ENCODE assay signal across 8 cellular contexts in genomic region chr5:91383956-91384300, GRCh38. TPM values are rescaled to one million over a fixed set of nuclear protein-coding genes. Genes with fewer than 3 reads are reported as not detected.
DNase-seq lines count a peak whose midpoint lies in the region; ATAC-seq and TF ChIP-seq lines count a peak whose summit lies in the region.

No MANE protein-coding gene starts in this region.

- H2AFZ ChIP-seq in HCT116 (ENCODE audit: low read depth, low read length, poor library complexity, severe bottlenecking) (no peak overlapping the region), parathyroid adenoma (peak overlapping the region; percentile 79)

- H3K9me3 ChIP-seq in HCT116 (ENCODE audit: control insufficient read depth in 1 of 2, insufficient read depth in 1 of 2, low read depth in 1 of 2, low read length in 2 of 2) (no peaks in the 10 kb centered on the region), parathyroid adenoma (ENCODE audit: control insufficient read depth, low read length) (no peaks in the 10 kb centered on the region)

- TF ChIP-seq CTCF in BJ (IDR thresholded peaks at IDR 0.05; ENCODE audit: insufficient read depth, low read depth, low read length), result no peak
- TF ChIP-seq CTCF in HCT116 (IDR thresholded peaks at IDR 0.05 in 2 of 3, conservative IDR thresholded peaks at IDR 0.05 in 1 of 3; ENCODE audit: borderline replicate concordance in 1 of 3, insufficient read depth in 1 of 3, low read depth in 2 of 3, low read length in 2 of 3), result no peak
- TF ChIP-seq CTCF in VCaP (conservative IDR thresholded peaks at IDR 0.05), result no peak
- no peak for TF ChIP-seq CTCF in foreskin fibroblast (IDR thresholded peaks at IDR 0.05; ENCODE audit: low read depth, low read length)
- no peak for TF ChIP-seq CTCF in parathyroid adenoma (IDR thresholded peaks at IDR 0.05)

- ATAC-seq in HCT116 (no peak), HG03354 (IDR thresholded peaks at IDR 0.05; ENCODE audit: poor library complexity, severe bottlenecking, unreplicated experiment) (no peak), GM21723 (IDR thresholded peaks at IDR 0.05; ENCODE audit: unreplicated experiment) (no peak)

- CTCF ChIA-PET in BJ (lab: Yijun Ruan, JAX) (interaction anchor here (0.7 to 7.3 kb wide), 23 partner anchors 10 to 518 kb away, joined by 3 to 106 read pairs (median 11); no protein-coding TSS in a partner anchor), HCT116 (lab: Charles Lee) (interaction anchor here (0.6 to 5.3 kb wide), 11 partner anchors 36 to 1768 kb away, joined by 3 to 111 read pairs (median 11); no protein-coding TSS in a partner anchor)

- no peak for TF ChIP-seq RAD21 in HCT116 (IDR thresholded peaks at IDR 0.05; ENCODE audit: low read depth)

- RAD21 ChIA-PET in HCT116 (lab: Charles Lee; ENCODE audit: low non-redundant PET in 1 of 2, low total read pairs in 2 of 2, uncharacterized antibody in 2 of 2, unreplicated experiment in 2 of 2), result interaction anchor here (0.7 to 1.9 kb wide), 7 partner anchors 36 to 164 kb away, joined by 3 to 15 read pairs (median 5); no protein-coding TSS in a partner anchor

- H3K4me1 ChIP-seq in HCT116 (ENCODE audit: control insufficient read depth in 1 of 2, insufficient read depth in 2 of 2, low read length in 2 of 2), result peaks cover 9 to 21% of the 10 kb centered on the region in 2 experiments; a peak in 3 of 4 replicates
- peaks cover 7% of the 10 kb centered on the region for H3K4me1 ChIP-seq in parathyroid adenoma

- H3K27ac ChIP-seq in HCT116 (ENCODE audit: low read depth, low read length) (peak overlapping the region; percentile 93), VCaP (peak overlapping the region; percentile 98), parathyroid adenoma (peak overlapping the region; percentile 99)

- no peaks in the 10 kb centered on the region for H3K9me2 ChIP-seq in HCT116 (ENCODE audit: insufficient read depth)

- POLR2A ChIA-PET in BJ (lab: Charles Lee), result interaction anchor here (0.7 to 1.4 kb wide), 3 partner anchors 72 to 452 kb away, joined by 4 read pairs; no protein-coding TSS in a partner anchor
- POLR2A ChIA-PET in HCT116 (lab: Charles Lee), result interaction anchor here (0.7 to 2.0 kb wide), 28 partner anchors 13 to 522 kb away, joined by 3 to 16 read pairs (median 5); no protein-coding TSS in a partner anchor

- intact Hi-C loops in HCT116 (cut with micrococcal nuclease), result loop anchor here (1.0 to 10.0 kb wide), 4 partner anchors 69 to 519 kb away; no protein-coding TSS in a partner anchor

- DNase-seq in BJ (ENCODE audit: low read depth) (no peak), HCT116 (ENCODE audit: low read depth, low spot score) (no peak), foreskin fibroblast (peak in 1 of 2 donors; percentile 45), retina (no peak)

- H3K27me3 ChIP-seq in BJ (ENCODE audit: control insufficient read depth, insufficient read depth, low read length), result no peaks in the 10 kb centered on the region
- no peaks in the 10 kb centered on the region for H3K27me3 ChIP-seq in HCT116 (ENCODE audit: insufficient read depth, low read length)
- no peaks in the 10 kb centered on the region for H3K27me3 ChIP-seq in parathyroid adenoma (ENCODE audit: control insufficient read depth, insufficient read depth, low read length)

- H3K9ac ChIP-seq in HCT116 (ENCODE audit: low read length) (peak overlapping the region; percentile 89), parathyroid adenoma (peak overlapping the region; percentile 59)

- H3K4me2 ChIP-seq in HCT116 (ENCODE audit: low read length) (peak overlapping the region; percentile 82), parathyroid adenoma (ENCODE audit: low read length) (peak overlapping the region; percentile 99)

- H4K20me1 ChIP-seq in HCT116 (ENCODE audit: insufficient read depth), result no peaks in the 10 kb centered on the region

- H3K36me3 ChIP-seq in BJ (ENCODE audit: control insufficient read depth, insufficient read depth, low read length) (no peaks in the 10 kb centered on the region), HCT116 (ENCODE audit: control insufficient read depth in 1 of 2, insufficient read depth in 2 of 2, low read length in 2 of 2) (no peaks in the 10 kb centered on the region; a peak in 1 of 4 replicates), parathyroid adenoma (ENCODE audit: control insufficient read depth, insufficient read depth, low read length) (peaks cover 15% of the 10 kb centered on the region)

- H3K79me2 ChIP-seq in HCT116 (ENCODE audit: insufficient read depth, low read length), result peaks cover 39% of the 10 kb centered on the region
- peaks cover 14% of the 10 kb centered on the region for H3K79me2 ChIP-seq in parathyroid adenoma

- no peak for TF ChIP-seq POLR2A in HCT116 (IDR thresholded peaks at IDR 0.05; ENCODE audit: borderline replicate concordance, extremely low read depth, insufficient read depth, insufficient read length)

- BruUV-seq in HCT116 (replicated peaks; lab: Mats Ljungman, UMichigan), result no TSS peak

- H3K4me3 ChIP-seq in BJ (ENCODE audit: low read depth, low read length) (peak overlapping the region; percentile 64), HCT116 (replicated peaks in 1 of 2; ENCODE audit: low read depth in 1 of 2, low read length in 2 of 2) (peak overlapping the region; percentile 67 to 77), foreskin fibroblast (ENCODE audit: low read depth in 1 of 2, low read length in 2 of 2) (peak overlapping the region; percentile 74 to 77), parathyroid adenoma (ENCODE audit: low read depth, low read length) (peak overlapping the region; percentile 100)

TF ChIP-seq in HCT116, 20 proteins besides CTCF, POLR2A, EP300 and RAD21:
- peak; percentile 52 for TF ChIP-seq CEBPB (IDR thresholded peaks at IDR 0.05; ENCODE audit: low read depth)
- no peak for TF ChIP-seq CBX3 (IDR thresholded peaks at IDR 0.05; ENCODE audit: low read depth)

RNA-seq across cellular contexts. Expression of gene ARRDC3, which starts 0.8 kb away (rescaled TPM):
- polyA plus RNA-seq in BJ (2011; rRNA removed), result 20.7 and 37.4 TPM in 2 replicates
- 80.3 and 80.8 TPM in 2 replicates for polyA minus RNA-seq in BJ (2011; rRNA and poly(A)+ RNA removed)
- 41.5 TPM for total RNA-seq in HCT116 (2021; ENCODE audit: unreplicated experiment)
- 28.2 and 43.1 TPM in 2 replicates for polyA plus RNA-seq in HCT116 (2012)
